ENCODE assay signal across 23 cellular contexts in genomic region chr2:107146181-107146580, GRCh38.
"Had no signal": no experiment of that assay in that cellular context is flagged by ENCODE, and none has a peak within 500 bp of the region (broad histone marks: within the 10 kb centered on the region; RNA-seq: fewer than 3 reads in every experiment).

No MANE protein-coding gene starts in this region.

- DNase-seq: stimulated activated CD4-positive, alpha-beta T cell treated with anti-CD3 and anti-CD28 coated beads, Interleukin-2, amount 100 ng/mL, for 48 hours; stimulated activated CD4-positive, alpha-beta T cell treated with anti-CD3 and anti-CD28 coated beads, Interleukin-4, amount 100 ng/mL, for 1 hour; stimulated activated CD4-positive, alpha-beta T cell treated with anti-CD3 and anti-CD28 coated beads, Interleukin-4, amount 100 ng/mL, for 24 hours; stimulated activated CD4-positive, alpha-beta T cell treated with anti-CD3 and anti-CD28 coated beads, Interleukin-4, amount 100 ng/mL, for 4 hours; stimulated activated CD8-positive, alpha-beta memory T cell treated with anti-CD3 and anti-CD28 coated beads, Interleukin-4, amount 100 ng/mL, for 48 hours; stimulated activated naive B cell treated with anti-CD40 and anti-IgM and Interleukin-4, amounts not matched to agents 10 μg/mL and 1 μg/mL and 100 μg/mL, for 72 hours; stimulated activated naive CD4-positive, alpha-beta T cell; stimulated activated naive CD4-positive, alpha-beta T cell treated with Interleukin-2 at 50 U/mL for 16 hours; stimulated activated naive CD8-positive, alpha-beta T cell treated with anti-CD3 and anti-CD28 coated beads, Interleukin-15, amount 100 ng/mL, for 72 hours; stimulated activated naive CD8-positive, alpha-beta T cell treated with anti-CD3 and anti-CD28 coated beads, Interleukin-15, Interleukin-2, amounts not matched to agents 100 U/mL and 50 U/mL, for 24 hours; stomach; substantia nigra; testis; tibial artery; transverse colon; trophoblast cell; upper lobe of left lung; upper lobe of right lung; uterus had no signal

- H3K36me3 ChIP-seq: stomach, suprapubic skin, thoracic aorta, tibial artery, tibial nerve, transverse colon, upper lobe of left lung, upper lobe of right lung, uterus, vagina had no signal

- H3K4me1 ChIP-seq: stomach, suprapubic skin, testis, tibial artery, tibial nerve, transverse colon, upper lobe of left lung, upper lobe of right lung, uterus, vagina had no signal

- H3K9me3 ChIP-seq: testis, thoracic aorta, tibial artery, transverse colon, upper lobe of left lung, upper lobe of right lung, uterus, vagina had no signal

- H3K27me3 ChIP-seq: stomach, suprapubic skin, testis, tibial artery, tibial nerve, transverse colon, upper lobe of left lung, upper lobe of right lung, uterus, vagina had no signal

- H3K27ac ChIP-seq: stomach, suprapubic skin, testis, thoracic aorta, tibial artery, tibial nerve, transverse colon, upper lobe of left lung, upper lobe of right lung, uterus, vagina had no signal

- H3K4me3 ChIP-seq: stomach, suprapubic skin, testis, thoracic aorta, tibial artery, tibial nerve, transverse colon, upper lobe of left lung, upper lobe of right lung, uterus, vagina had no signal
